1 cellular context compared by ENCODE assay signal in the genomic region with DNA sequence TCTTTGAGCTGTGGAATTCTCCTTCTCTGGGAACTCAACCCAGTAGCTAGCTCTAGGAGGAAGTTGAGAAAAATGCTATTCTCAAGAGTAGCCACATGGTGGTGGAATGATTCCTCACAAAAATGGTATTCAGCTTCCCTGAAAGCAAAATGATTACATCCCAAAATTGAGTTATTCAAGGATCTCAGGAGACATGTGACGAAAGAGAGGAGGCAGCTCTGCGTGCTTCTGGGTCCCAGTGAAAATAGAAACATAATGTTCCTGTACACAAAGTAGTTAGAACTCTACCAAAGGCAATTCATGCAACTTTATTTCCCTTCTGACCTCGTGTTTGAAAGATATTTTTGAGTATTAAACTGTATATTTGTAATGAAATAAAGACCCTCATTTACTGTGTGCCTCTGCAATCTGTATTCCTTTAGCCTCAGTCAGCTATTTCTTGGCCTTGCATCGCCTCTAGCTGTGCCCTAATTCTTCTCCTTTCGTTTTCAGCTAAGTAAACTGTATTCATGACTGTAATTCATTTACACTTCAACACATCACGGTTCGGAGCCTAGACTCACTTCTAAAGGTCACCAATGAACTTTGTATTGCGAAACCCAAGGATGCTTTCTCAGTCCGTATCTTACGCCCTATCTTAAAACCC.
TF ChIP-seq lines count a peak whose summit lies in the region.

No MANE protein-coding gene starts in this region.

TF ChIP-seq in IMR-90, 13 proteins besides CTCF, POLR2A, EP300 and RAD21 (continued from another document):
- TF ChIP-seq CEBPB (IDR thresholded peaks at IDR 0.05; ENCODE audit: low read depth, low read length) = peak; percentile 94
- no peak for TF ChIP-seq RCOR1 (IDR thresholded peaks at IDR 0.05; ENCODE audit: insufficient replicate concordance, low read length)
- no peak for TF ChIP-seq MAZ (IDR thresholded peaks at IDR 0.05; ENCODE audit: borderline replicate concordance, low read depth, low read length)
- peak; percentile 48; the same call in 1 of the 2 replicates for TF ChIP-seq MAFK (IDR thresholded peaks at IDR 0.05; ENCODE audit: low read depth, low read length)
- TF ChIP-seq FOS (IDR thresholded peaks at IDR 0.05; ENCODE audit: low read depth, low read length) = no peak
- no peak for TF ChIP-seq CHD1 (IDR thresholded peaks at IDR 0.05; ENCODE audit: low read depth, low read length)
- TF ChIP-seq, protein P1, sequence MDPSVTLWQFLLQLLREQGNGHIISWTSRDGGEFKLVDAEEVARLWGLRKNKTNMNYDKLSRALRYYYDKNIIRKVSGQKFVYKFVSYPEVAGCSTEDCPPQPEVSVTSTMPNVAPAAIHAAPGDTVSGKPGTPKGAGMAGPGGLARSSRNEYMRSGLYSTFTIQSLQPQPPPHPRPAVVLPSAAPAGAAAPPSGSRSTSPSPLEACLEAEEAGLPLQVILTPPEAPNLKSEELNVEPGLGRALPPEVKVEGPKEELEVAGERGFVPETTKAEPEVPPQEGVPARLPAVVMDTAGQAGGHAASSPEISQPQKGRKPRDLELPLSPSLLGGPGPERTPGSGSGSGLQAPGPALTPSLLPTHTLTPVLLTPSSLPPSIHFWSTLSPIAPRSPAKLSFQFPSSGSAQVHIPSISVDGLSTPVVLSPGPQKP (IDR thresholded peaks at IDR 0.05; ENCODE audit: borderline replicate concordance, low read depth, low read length) = no peak
- TF ChIP-seq RFX5 (IDR thresholded peaks at IDR 0.05; ENCODE audit: low read depth, low read length) = no peak
- no peak for TF ChIP-seq MXI1 (IDR thresholded peaks at IDR 0.05; ENCODE audit: borderline replicate concordance, low read depth, low read length)
- peak; percentile 92 for TF ChIP-seq SMC3 (IDR thresholded peaks at IDR 0.05; ENCODE audit: low read depth, low read length)
TF ChIP-seq in IMR-90: peak in this region for 4.
